Comparison of ENCODE assay signal across 9 cellular contexts in genomic region chr6:25138024-25138696, GRCh38.
DNase-seq lines count a peak whose midpoint lies in the region; ATAC-seq, FAIRE-seq and TF ChIP-seq lines count a peak whose summit lies in the region.
"Had no signal": no experiment of that assay in that cellular context is flagged by ENCODE, and none has a peak within 500 bp of the region (broad histone marks: within the 10 kb centered on the region; RNA-seq: fewer than 3 reads in every experiment).

No MANE protein-coding gene starts in this region.

- H3K4me1 ChIP-seq in small intestine (ENCODE audit: control insufficient read depth in 2 of 2, insufficient read depth in 1 of 2, low read depth in 1 of 2, low read length in 1 of 2) (no peaks in the 10 kb centered on the region), endodermal cell (ENCODE audit: control insufficient read depth, insufficient read depth, low read length) (no peaks in the 10 kb centered on the region)

- no peaks in the 10 kb centered on the region for H3K9me3 ChIP-seq in AG04450 (ENCODE audit: control insufficient read depth, insufficient read depth, low read length)
- H3K9me3 ChIP-seq in small intestine (ENCODE audit: control insufficient read depth, low read depth) = no peaks in the 10 kb centered on the region
- peaks cover 22% of the 10 kb centered on the region for H3K9me3 ChIP-seq in endodermal cell (ENCODE audit: control insufficient read depth, low read length)

- peak overlapping the region; percentile 99 for H3K27ac Mint-ChIP-seq in activated naive CD8-positive, alpha-beta T cell
- H3K27ac Mint-ChIP-seq in endodermal cell = no peak overlapping the region

- no peaks in the 10 kb centered on the region for H3K9me3 Mint-ChIP-seq in activated naive CD8-positive, alpha-beta T cell (ENCODE audit: low read depth)
- peaks cover 27% of the 10 kb centered on the region for H3K9me3 Mint-ChIP-seq in endodermal cell

- no peaks in the 10 kb centered on the region for H3K27me3 ChIP-seq in AG04450 (ENCODE audit: control insufficient read depth, insufficient read depth, low read length)
- H3K27me3 ChIP-seq in small intestine (ENCODE audit: control insufficient read depth in 2 of 2, insufficient read depth in 2 of 2, low read length in 2 of 2) = no peaks in the 10 kb centered on the region
- no peaks in the 10 kb centered on the region for H3K27me3 ChIP-seq in endodermal cell (ENCODE audit: control insufficient read depth, insufficient read depth, low read length, poor library complexity, severe bottlenecking)

- H3K9ac ChIP-seq in endodermal cell (ENCODE audit: extremely low read depth, low read length, poor library complexity, severe bottlenecking) = no peak overlapping the region

- H3K4me3 Mint-ChIP-seq in activated naive CD8-positive, alpha-beta T cell = peak overlapping the region; percentile 91
- H3K4me3 Mint-ChIP-seq in endodermal cell = no peak overlapping the region

- WGBS in small intestine, 3 donors = 14 to 23% (median 18%) methylated on average over 10 of the region's 10 CpGs
- WGBS in endodermal cell (ENCODE audit: insufficient coverage in 1 of 2, insufficient read length in 1 of 2), 2 experiments = 82 to 83% methylated on average over 10 of the region's 10 CpGs

- FAIRE-seq in small intestine (lab: Jason Lieb, UNC) = no peak
- FAIRE-seq: H1 had no signal

- ATAC-seq in GM18909 (IDR thresholded peaks at IDR 0.05; ENCODE audit: poor library complexity, unreplicated experiment) = peak; percentile 93
- peak; percentile 92 for ATAC-seq in HG03159 (IDR thresholded peaks at IDR 0.05; ENCODE audit: unreplicated experiment)
- peak; percentile 93 for ATAC-seq in Right ventricle myocardium superior (ENCODE audit: poor library complexity)

- H3K4me1 Mint-ChIP-seq in activated naive CD8-positive, alpha-beta T cell (ENCODE audit: low read depth) = peaks cover 45% of the 10 kb centered on the region
- no peaks in the 10 kb centered on the region for H3K4me1 Mint-ChIP-seq in endodermal cell

- no peaks in the 10 kb centered on the region for H3K27me3 Mint-ChIP-seq in activated naive CD8-positive, alpha-beta T cell
- no peaks in the 10 kb centered on the region for H3K27me3 Mint-ChIP-seq in endodermal cell (ENCODE audit: insufficient read depth)

- H3K36me3 ChIP-seq in small intestine (ENCODE audit: control insufficient read depth in 2 of 2, insufficient read depth in 2 of 2, low read length in 2 of 2) (no peaks in the 10 kb centered on the region), endodermal cell (ENCODE audit: control insufficient read depth, insufficient read depth, low read length) (no peaks in the 10 kb centered on the region)

- H3K36me3 Mint-ChIP-seq in activated naive CD8-positive, alpha-beta T cell = peaks cover 14% of the 10 kb centered on the region
- H3K36me3 Mint-ChIP-seq in endodermal cell (ENCODE audit: low read depth) = peaks cover 2% of the 10 kb centered on the region

- CTCF ChIA-PET in AG04450 (lab: Charles Lee) = interaction anchor here (0.6 to 2.2 kb wide), 2 partner anchors 9 to 463 kb away, joined by 3 to 5 read pairs; no protein-coding TSS in a partner anchor

- intact Hi-C loops in Right ventricle myocardium superior (cut with DNase I) = no loop called here

- TF ChIP-seq CTCF in AG04450 (IDR thresholded peaks at IDR 0.05; ENCODE audit: low read depth, low read length) = peak; percentile 45
- no peak for TF ChIP-seq CTCF in endodermal cell (conservative IDR thresholded peaks at IDR 0.05)

- H3K4me3 ChIP-seq in AG04450 (ENCODE audit: low read depth, low read length) (peak overlapping the region; percentile 57), small intestine (ENCODE audit: low read depth in 1 of 2, low read length in 2 of 2) (peak overlapping the region in 1 of 2 donors; percentile 35), endodermal cell (ENCODE audit: low read length) (no peak overlapping the region)

- in situ Hi-C loops in SK-MEL-5 (cut with HindIII; ENCODE audit: low pct_unique_long_range_greater_than_20kb, low sequenced_read_pairs) = no loop called here

- DNase-seq in AG04450 (ENCODE audit: low read depth, low spot score) (peak; percentile 23), SK-MEL-5 (ENCODE audit: low read depth, low spot score) (peak; percentile 81), Right ventricle myocardium superior (peak; percentile 48), small intestine (peak; percentile 53), endodermal cell (no peak)

- POLR2A ChIA-PET in AG04450 (lab: Yijun Ruan, JAX) = interaction anchor here (0.7 to 1.1 kb wide), 3 partner anchors 35 to 306 kb away, joined by 3 to 6 read pairs (median 3); no protein-coding TSS in a partner anchor

- H3K27ac ChIP-seq in AG04450 (ENCODE audit: low read depth, low read length) (peak overlapping the region; percentile 73), small intestine (ENCODE audit: low read depth in 1 of 2, low read length in 1 of 2) (peak overlapping the region; percentile 83 to 93), endodermal cell (ENCODE audit: low read depth, low read length) (no peak overlapping the region)
